21 cellular contexts compared by ENCODE assay signal in the genomic region with DNA sequence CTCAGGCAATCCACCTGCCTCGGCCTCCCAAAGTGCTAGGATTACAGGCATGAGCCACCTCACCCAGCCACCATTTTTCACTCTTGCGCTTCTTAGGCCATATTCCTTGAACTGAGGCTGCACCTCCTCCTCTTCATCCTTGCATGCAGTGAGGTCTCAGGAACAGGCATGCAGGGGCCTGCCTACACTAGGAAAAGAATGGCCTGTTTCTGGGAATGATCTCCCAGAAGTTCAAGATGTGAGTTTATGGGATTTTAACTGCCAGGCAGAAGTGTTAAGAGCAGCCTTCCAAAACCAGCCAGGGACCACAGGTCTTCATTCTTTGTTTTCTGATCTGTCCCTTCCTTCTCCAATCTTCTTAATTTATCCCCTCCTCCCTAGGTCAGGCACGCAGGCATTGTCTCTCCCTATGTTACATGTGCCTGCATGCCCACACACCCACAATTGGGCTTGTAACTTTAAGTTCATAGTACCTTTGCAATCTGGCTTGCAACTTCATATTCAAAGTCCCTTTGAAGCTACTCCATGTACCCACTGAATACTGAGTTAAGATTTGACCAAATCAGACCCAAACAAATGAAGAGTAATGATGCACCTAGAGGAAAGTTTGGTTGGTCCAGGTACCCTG. TPM values are rescaled to one million over a fixed set of nuclear protein-coding genes. Genes with fewer than 3 reads are reported as not detected.
A peak's percentile ranks its signal among the peaks of the same experiment; 100 is the strongest.
DNase-seq lines count a peak whose midpoint lies in the region; FAIRE-seq and TF ChIP-seq lines count a peak whose summit lies in the region.
"Had no signal": no experiment of that assay in that cellular context is flagged by ENCODE, and none has a peak within 500 bp of the region (broad histone marks: within the 10 kb centered on the region; RNA-seq: fewer than 3 reads in every experiment).

No MANE protein-coding gene starts in this region.

- H3K14ac ChIP-seq in H1 (ENCODE audit: insufficient read length), result no peak overlapping the region
- H3K14ac ChIP-seq in mesenchymal stem cell (ENCODE audit: low read length in 2 of 2), result no peak overlapping the region

- H3K27ac ChIP-seq in H1 (ENCODE audit: low read depth, low read length) (no peak overlapping the region), mesenchymal stem cell (ENCODE audit: low read length, poor library complexity, severe bottlenecking) (no peak overlapping the region), suprapubic skin (peak overlapping the region; percentile 47)
- H3K27ac ChIP-seq: body of pancreas, SK-N-MC had no signal

- H3K4me1 ChIP-seq in H1 (replicated peaks in 1 of 4; ENCODE audit: control insufficient read depth in 3 of 4, insufficient read depth in 4 of 4, low read length in 3 of 4) (no peaks in the 10 kb centered on the region), mesenchymal stem cell (ENCODE audit: control insufficient read depth, insufficient read depth, low read depth, low read length) (peaks cover 2% of the 10 kb centered on the region), suprapubic skin (peaks cover 7% of the 10 kb centered on the region)
- H3K4me1 ChIP-seq: body of pancreas had no signal

- H3K36me3 Mint-ChIP-seq in activated T-cell treated with anti-CD3 and anti-CD28 coated beads, Interleukin-2, amount 50 U/mL, for 24 hours (ENCODE audit: low read depth), result no peaks in the 10 kb centered on the region
- H3K36me3 Mint-ChIP-seq: naive B cell, type B pancreatic cell had no signal

- no peaks in the 10 kb centered on the region for H3K9me3 Mint-ChIP-seq in activated T-cell treated with anti-CD3 and anti-CD28 coated beads, Interleukin-2, amount 50 U/mL, for 24 hours
- H3K9me3 Mint-ChIP-seq: activated CD4-positive, alpha-beta T cell treated with anti-CD3 and anti-CD28 coated beads, Interleukin-2, amount 10 ng/mL, durations not matched to agents 24 days and 14 days; activated T-cell treated with anti-CD3 and anti-CD28 coated beads, Interleukin-2, amount 50 U/mL, for 4 hours; CD4-positive, alpha-beta T cell; naive B cell; type B pancreatic cell had no signal

- H3K36me3 ChIP-seq in H1 (ENCODE audit: control insufficient read depth in 2 of 4, insufficient read depth in 4 of 4, low read length in 3 of 4), result no peaks in the 10 kb centered on the region
- no peaks in the 10 kb centered on the region for H3K36me3 ChIP-seq in mesenchymal stem cell (ENCODE audit: control insufficient read depth in 1 of 2, insufficient read depth in 2 of 2, low read depth in 1 of 2, low read length in 2 of 2)
- H3K36me3 ChIP-seq in suprapubic skin, result no peaks in the 10 kb centered on the region

- H2BK15ac ChIP-seq in H1 (ENCODE audit: low read length) (peak overlapping the region; percentile 92; the same call in 1 of the 2 replicates), mesenchymal stem cell (ENCODE audit: low read depth, poor library complexity, severe bottlenecking) (no peak overlapping the region)

- H2BK120ac ChIP-seq in H1 (replicated peaks; ENCODE audit: low read depth, low read length), result no peak overlapping the region
- no peak overlapping the region for H2BK120ac ChIP-seq in mesenchymal stem cell (ENCODE audit: low read depth, low read length)

- H4K91ac ChIP-seq in H1 (replicated peaks; ENCODE audit: insufficient read length, low read length) (no peak overlapping the region), mesenchymal stem cell (ENCODE audit: low read length) (no peak overlapping the region)

- peak overlapping the region; percentile 37 for H3K27ac Mint-ChIP-seq in activated T-cell treated with anti-CD3 and anti-CD28 coated beads, Interleukin-2, amount 50 U/mL, for 24 hours
- H3K27ac Mint-ChIP-seq: activated CD4-positive, alpha-beta T cell treated with anti-CD3 and anti-CD28 coated beads, Interleukin-2, amount 10 ng/mL, durations not matched to agents 24 days and 14 days; CD4-positive, alpha-beta T cell had no signal

- H4K8ac ChIP-seq in H1 (ENCODE audit: extremely low read depth, insufficient read depth, low read length) (no peak overlapping the region), mesenchymal stem cell (ENCODE audit: low read length) (peak overlapping the region; percentile 62)

- FAIRE-seq in H1 (lab: Jason Lieb, UNC), result no peak
- FAIRE-seq: A204.1, D721Med had no signal

- no peak overlapping the region for H3K4ac ChIP-seq in H1 (replicated peaks; ENCODE audit: insufficient read length, low read depth, low read length)
- H3K4ac ChIP-seq in mesenchymal stem cell (ENCODE audit: low read depth in 1 of 2, low read length in 2 of 2), result no peak overlapping the region

- H3K4me3 Mint-ChIP-seq in activated T-cell treated with anti-CD3 and anti-CD28 coated beads, Interleukin-2, amount 50 U/mL, for 24 hours, result no peak overlapping the region
- H3K4me3 Mint-ChIP-seq: activated CD4-positive, alpha-beta T cell treated with anti-CD3 and anti-CD28 coated beads, Interleukin-2, amount 10 ng/mL, durations not matched to agents 24 days and 14 days; activated T-cell treated with anti-CD3 and anti-CD28 coated beads, Interleukin-2, amount 50 U/mL, for 4 hours; CD4-positive, alpha-beta T cell; type B pancreatic cell had no signal

- DNase-seq in activated T-cell treated with anti-CD3 and anti-CD28 coated beads, Interleukin-2, amount 50 U/mL, for 24 hours, result no peak
- DNase-seq in activated T-cell treated with anti-CD3 and anti-CD28 coated beads, Interleukin-2, amount 50 U/mL, for 48 hours, result no peak
- DNase-seq in H1 (ENCODE audit: low read depth in 1 of 2, low spot score in 2 of 2) (no peak), mesenchymal stem cell (no peak), suprapubic skin (ENCODE audit: low spot score in 2 of 2) (no peak), NCI-H187 (lab: John Stamatoyannopoulos, UW) (no peak), OCI-M1 (lab: John Stamatoyannopoulos, UW) (no peak)
- DNase-seq in stimulated activated CD4-positive, alpha-beta T cell treated with anti-CD3 and anti-CD28 coated beads, Interleukin-1b, Interleukin-23, amount 100 ng/mL, for 48 hours, result no peak
- DNase-seq: activated CD4-positive, alpha-beta T cell treated with anti-CD3 and anti-CD28 coated beads, Interleukin-2, amount 10 ng/mL, durations not matched to agents 24 days and 14 days; activated naive CD4-positive, alpha-beta T cell; activated T-cell treated with anti-CD3 and anti-CD28 coated beads, Interleukin-2, amount 50 U/mL, for 4 hours; body of pancreas; CD4-positive, alpha-beta T cell; naive B cell; NCI-H187 treated with DMSO at 0.1 percent for 48 hours; NCI-H526 treated with DMSO at 0.1 percent for 48 hours; occipital lobe had no signal

- no peak overlapping the region for H3K23ac ChIP-seq in H1 (ENCODE audit: insufficient read length)
- H3K23ac ChIP-seq in mesenchymal stem cell (ENCODE audit: low read length in 2 of 2), result no peak overlapping the region

- H3K4me2 ChIP-seq in H1 (ENCODE audit: insufficient read depth in 1 of 2, low read depth in 2 of 2, low read length in 2 of 2), result no peak overlapping the region
- no peak overlapping the region for H3K4me2 ChIP-seq in mesenchymal stem cell (ENCODE audit: low read length, poor library complexity, severe bottlenecking)

- H3K79me2 ChIP-seq in H1 (ENCODE audit: control insufficient read depth in 1 of 2, insufficient read depth in 2 of 2, low read length in 2 of 2), result no peaks in the 10 kb centered on the region

- H2AK5ac ChIP-seq in H1 (ENCODE audit: low read depth, low read length), result no peak overlapping the region
- no peak overlapping the region for H2AK5ac ChIP-seq in mesenchymal stem cell (ENCODE audit: low read length, severe bottlenecking)

- CTCF ChIA-PET in H1 (lab: Charles Lee; ENCODE audit: partially characterized antibody), result no interaction called here

- no peaks in the 10 kb centered on the region for H3K23me2 ChIP-seq in H1 (ENCODE audit: low read depth, low read length)

- H2BK20ac ChIP-seq in H1 (ENCODE audit: low read length), result no peak overlapping the region

- H2AFZ ChIP-seq in H1 (ENCODE audit: low read length) (peak overlapping the region; percentile 61), mesenchymal stem cell (ENCODE audit: low read depth, low read length) (no peak overlapping the region)

- WGBS in H1 (ENCODE audit: extremely low coverage in 1 of 2, insufficient coverage in 1 of 2, insufficient read length in 1 of 2, insufficient replicate concordance in 2 of 2, low coverage in 1 of 2, low lambda C conversion rate in 2 of 2, missing lambda C conversion rate in 1 of 2), 2 experiments, result 96% methylated on average over 3 of the region's 3 CpGs; no CpG with 5 or more reads in 1 of the 2 experiments
- WGBS in mesenchymal stem cell, result 95% methylated on average over 3 of the region's 3 CpGs
- WGBS in suprapubic skin, result 73% methylated on average over 3 of the region's 3 CpGs

- H3K4me3 ChIP-seq in H1 (ENCODE audit: extremely low read depth in 1 of 4, insufficient read depth in 2 of 4, low read depth in 3 of 4, low read length in 4 of 4), result no peak overlapping the region
- no peak overlapping the region for H3K4me3 ChIP-seq in mesenchymal stem cell (ENCODE audit: insufficient read depth in 1 of 2, low read depth in 1 of 2, low read length in 2 of 2)
- no peak overlapping the region for H3K4me3 ChIP-seq in suprapubic skin
- H3K4me3 ChIP-seq: body of pancreas, SK-N-MC had no signal

- TF ChIP-seq EP300 in H1 (IDR thresholded peaks at IDR 0.05; ENCODE audit: borderline replicate concordance in 1 of 2, low read depth in 2 of 2, low read length in 2 of 2) (no peak), suprapubic skin (IDR thresholded peaks at IDR 0.05) (no peak)

- H3K79me1 ChIP-seq in H1 (ENCODE audit: low read depth, low read length), result no peaks in the 10 kb centered on the region
- H3K79me1 ChIP-seq in mesenchymal stem cell (replicated peaks; ENCODE audit: low read length, poor library complexity, severe bottlenecking), result no peaks in the 10 kb centered on the region

- H3K9ac ChIP-seq in H1 (replicated peaks in 1 of 4; ENCODE audit: extremely low read depth in 1 of 4, low read depth in 3 of 4, low read length in 3 of 4) (no peak overlapping the region; a peak in 2 of 7 replicates), mesenchymal stem cell (ENCODE audit: low read length) (no peak overlapping the region)

- no peak for TF ChIP-seq RAD21 in H1 (IDR thresholded peaks at IDR 0.05 in 1 of 2, conservative IDR thresholded peaks at IDR 0.05 in 1 of 2; ENCODE audit: low read depth in 2 of 2, low read length in 2 of 2)

- no peak overlapping the region for H4K5ac ChIP-seq in H1 (ENCODE audit: insufficient read length, low read depth, low read length)

- H4K20me1 ChIP-seq in H1 (replicated peaks in 1 of 2; ENCODE audit: control insufficient read depth in 1 of 2, insufficient read depth in 2 of 2, low read length in 2 of 2), result no peaks in the 10 kb centered on the region

- no peak overlapping the region for H3K56ac ChIP-seq in H1 (replicated peaks; ENCODE audit: insufficient read length, low read depth, low read length)

- H3K27me3 Mint-ChIP-seq in activated T-cell treated with anti-CD3 and anti-CD28 coated beads, Interleukin-2, amount 50 U/mL, for 24 hours, result peaks cover 2% of the 10 kb centered on the region
- H3K27me3 Mint-ChIP-seq: naive B cell, type B pancreatic cell had no signal

- peaks cover 2% of the 10 kb centered on the region for H3K4me1 Mint-ChIP-seq in activated T-cell treated with anti-CD3 and anti-CD28 coated beads, Interleukin-2, amount 50 U/mL, for 24 hours (ENCODE audit: low read depth)

- no peak for TF ChIP-seq CTCF in H1 (IDR thresholded peaks at IDR 0.05; ENCODE audit: control extremely low read depth in 1 of 3, insufficient read depth in 1 of 3, low read depth in 1 of 3, low read length in 3 of 3)
- TF ChIP-seq CTCF in suprapubic skin (IDR thresholded peaks at IDR 0.05), result no peak

- H3K18ac ChIP-seq in H1 (ENCODE audit: extremely low read depth, low read length) (peak overlapping the region; percentile 48; the same call in 1 of the 2 replicates), mesenchymal stem cell (ENCODE audit: low read depth in 1 of 2, low read length in 2 of 2) (no peak overlapping the region)

- H2BK12ac ChIP-seq in H1 (ENCODE audit: low read depth, low read length), result peak overlapping the region; percentile 75; the same call in 1 of the 2 replicates
- H2BK12ac ChIP-seq in mesenchymal stem cell (ENCODE audit: low read length in 2 of 2), result no peak overlapping the region

- TF ChIP-seq POLR2A in H1 (IDR thresholded peaks at IDR 0.05; ENCODE audit: control extremely low read depth in 1 of 2, low read depth in 2 of 2, low read length in 2 of 2), result no peak
- no peak for TF ChIP-seq POLR2A in suprapubic skin (IDR thresholded peaks at IDR 0.05)

- POLR2A ChIA-PET in H1 (lab: Charles Lee; ENCODE audit: partially characterized antibody), result interaction anchor here (0.6 to 4.6 kb wide), 3 partner anchors 9 to 19 kb away, joined by 3 to 28 read pairs (median 3); a partner anchor contains a TSS

- H2BK5ac ChIP-seq in H1 (ENCODE audit: low read depth, low read length) (no peak overlapping the region), mesenchymal stem cell (ENCODE audit: low read depth, low read length, poor library complexity, severe bottlenecking) (no peak overlapping the region)

- no peaks in the 10 kb centered on the region for H3K27me3 ChIP-seq in H1 (replicated peaks in 1 of 4; ENCODE audit: control insufficient read depth in 3 of 4, extremely low read depth in 1 of 4, insufficient read depth in 3 of 4, low read length in 3 of 4)
- H3K27me3 ChIP-seq in mesenchymal stem cell (ENCODE audit: control insufficient read depth in 1 of 2, insufficient read depth in 1 of 2, low read length in 2 of 2), result no peaks in the 10 kb centered on the region
- H3K27me3 ChIP-seq in suprapubic skin, result no peaks in the 10 kb centered on the region
- H3K27me3 ChIP-seq: body of pancreas had no signal

- H3K9me3 ChIP-seq in H1 (ENCODE audit: insufficient read depth in 2 of 2, low read depth in 1 of 2, low read length in 1 of 2) (no peaks in the 10 kb centered on the region), mesenchymal stem cell (ENCODE audit: control insufficient read depth, low read length) (no peaks in the 10 kb centered on the region), suprapubic skin (no peaks in the 10 kb centered on the region)
- H3K9me3 ChIP-seq: body of pancreas had no signal

RNA-seq across cellular contexts. Expression of a gene that starts 10.5 kb away (rescaled TPM):
- total RNA-seq in H1 (2021; fragmentation: NEBNext Ultra II Directional; extraction: Animal tissue kit (Norgen Biotek cat#: 25700)), result 411 and 445 TPM in 2 replicates
- 24.6 and 28.9 TPM in 2 replicates for polyA plus RNA-seq in H1 (2011; rRNA removed)
- polyA plus RNA-seq in H1 (2011; cell fraction: cytosol; rRNA removed), result 65.7 TPM
- 20.2 TPM for polyA plus RNA-seq in H1 (2011; cell fraction: nucleus; rRNA removed)
- 175 to 362 TPM (median 194 TPM) in 4 replicates for polyA plus RNA-seq in H1 (2012, experiment 1 of 2)
- 28.9 TPM for polyA plus RNA-seq in H1 (2012, experiment 2 of 2)
- 279 TPM for polyA plus RNA-seq in H1 (2013, experiment 1 of 2)
- polyA plus RNA-seq in H1 (2013, experiment 2 of 2), result 299 TPM
- 88.3 and 112 TPM in 2 replicates for polyA minus RNA-seq in H1 (2011; rRNA and poly(A)+ RNA removed)
- polyA minus RNA-seq in H1 (2011; cell fraction: cytosol; rRNA and poly(A)+ RNA removed), result 115 TPM
- 48.9 TPM for polyA minus RNA-seq in H1 (2011; cell fraction: nucleus; rRNA and poly(A)+ RNA removed)
- polyA plus RNA-seq in mesenchymal stem cell (2013, experiment 1 of 2), result 154 TPM
- polyA plus RNA-seq in mesenchymal stem cell (2013, experiment 2 of 2), result 164 TPM
- 10 to 100 TPM; 38.0 to 50.2 (median 47.3) TPM for total RNA-seq in suprapubic skin

RNA-seq across cellular contexts. Expression of a gene that starts 14.9 kb away (rescaled TPM):
- total RNA-seq in H1 (2021; fragmentation: NEBNext Ultra II Directional; extraction: Animal tissue kit (Norgen Biotek cat#: 25700)), result 32.9 and 36.6 TPM in 2 replicates
- polyA plus RNA-seq in H1 (2011; rRNA removed), result 17.9 and 22.4 TPM in 2 replicates
- polyA plus RNA-seq in H1 (2011; cell fraction: cytosol; rRNA removed), result 19.8 TPM
- polyA plus RNA-seq in H1 (2011; cell fraction: nucleus; rRNA removed), result 20.4 TPM
- 28.6 to 35.7 TPM (median 29.9 TPM) in 4 replicates for polyA plus RNA-seq in H1 (2012, experiment 1 of 2)
- 19.8 TPM for polyA plus RNA-seq in H1 (2012, experiment 2 of 2)
- polyA plus RNA-seq in H1 (2013, experiment 1 of 2), result 56.0 TPM
- 57.3 TPM for polyA plus RNA-seq in H1 (2013, experiment 2 of 2)
- polyA minus RNA-seq in H1 (2011; rRNA and poly(A)+ RNA removed), result 15.2 and 28.0 TPM in 2 replicates
- polyA minus RNA-seq in H1 (2011; cell fraction: cytosol; rRNA and poly(A)+ RNA removed), result 9.0 TPM
- polyA minus RNA-seq in H1 (2011; cell fraction: nucleus; rRNA and poly(A)+ RNA removed), result 20.8 TPM
- polyA plus RNA-seq in mesenchymal stem cell (2013, experiment 1 of 2), result 37.4 TPM
- 36.9 TPM for polyA plus RNA-seq in mesenchymal stem cell (2013, experiment 2 of 2)
- total RNA-seq in suprapubic skin, result 10 to 100 TPM; 10.1 to 22.0 (median 19.1) TPM
